ENCODE assay signal across 2 cellular contexts in genomic region chr2:237509905-237510304, GRCh38.
TF ChIP-seq lines count a peak whose summit lies in the region.

No MANE protein-coding gene starts in this region.

TF ChIP-seq in liver, 16 proteins besides CTCF, POLR2A, EP300 and RAD21:
- TF ChIP-seq MAX (IDR thresholded peaks at IDR 0.05): no peak
- TF ChIP-seq EGR1 (IDR thresholded peaks at IDR 0.05; ENCODE audit: low read depth in 2 of 2): no peak
- TF ChIP-seq, protein P1, sequence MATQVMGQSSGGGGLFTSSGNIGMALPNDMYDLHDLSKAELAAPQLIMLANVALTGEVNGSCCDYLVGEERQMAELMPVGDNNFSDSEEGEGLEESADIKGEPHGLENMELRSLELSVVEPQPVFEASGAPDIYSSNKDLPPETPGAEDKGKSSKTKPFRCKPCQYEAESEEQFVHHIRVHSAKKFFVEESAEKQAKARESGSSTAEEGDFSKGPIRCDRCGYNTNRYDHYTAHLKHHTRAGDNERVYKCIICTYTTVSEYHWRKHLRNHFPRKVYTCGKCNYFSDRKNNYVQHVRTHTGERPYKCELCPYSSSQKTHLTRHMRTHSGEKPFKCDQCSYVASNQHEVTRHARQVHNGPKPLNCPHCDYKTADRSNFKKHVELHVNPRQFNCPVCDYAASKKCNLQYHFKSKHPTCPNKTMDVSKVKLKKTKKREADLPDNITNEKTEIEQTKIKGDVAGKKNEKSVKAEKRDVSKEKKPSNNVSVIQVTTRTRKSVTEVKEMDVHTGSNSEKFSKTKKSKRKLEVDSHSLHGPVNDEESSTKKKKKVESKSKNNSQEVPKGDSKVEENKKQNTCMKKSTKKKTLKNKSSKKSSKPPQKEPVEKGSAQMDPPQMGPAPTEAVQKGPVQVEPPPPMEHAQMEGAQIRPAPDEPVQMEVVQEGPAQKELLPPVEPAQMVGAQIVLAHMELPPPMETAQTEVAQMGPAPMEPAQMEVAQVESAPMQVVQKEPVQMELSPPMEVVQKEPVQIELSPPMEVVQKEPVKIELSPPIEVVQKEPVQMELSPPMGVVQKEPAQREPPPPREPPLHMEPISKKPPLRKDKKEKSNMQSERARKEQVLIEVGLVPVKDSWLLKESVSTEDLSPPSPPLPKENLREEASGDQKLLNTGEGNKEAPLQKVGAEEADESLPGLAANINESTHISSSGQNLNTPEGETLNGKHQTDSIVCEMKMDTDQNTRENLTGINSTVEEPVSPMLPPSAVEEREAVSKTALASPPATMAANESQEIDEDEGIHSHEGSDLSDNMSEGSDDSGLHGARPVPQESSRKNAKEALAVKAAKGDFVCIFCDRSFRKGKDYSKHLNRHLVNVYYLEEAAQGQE (IDR thresholded peaks at IDR 0.05): no peak
- TF ChIP-seq HNF4G (IDR thresholded peaks at IDR 0.05): no peak
- no peak for TF ChIP-seq NR2F2 (IDR thresholded peaks at IDR 0.05)
- TF ChIP-seq SP1 (IDR thresholded peaks at IDR 0.05): no peak
- TF ChIP-seq JUND (IDR thresholded peaks at IDR 0.05): no peak
- TF ChIP-seq FOXA2 (IDR thresholded peaks at IDR 0.05): no peak
- TF ChIP-seq, protein P2, sequence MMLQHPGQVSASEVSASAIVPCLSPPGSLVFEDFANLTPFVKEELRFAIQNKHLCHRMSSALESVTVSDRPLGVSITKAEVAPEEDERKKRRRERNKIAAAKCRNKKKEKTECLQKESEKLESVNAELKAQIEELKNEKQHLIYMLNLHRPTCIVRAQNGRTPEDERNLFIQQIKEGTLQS (IDR thresholded peaks at IDR 0.05): no peak
- no peak for TF ChIP-seq HNF4A (conservative IDR thresholded peaks at IDR 0.05)
- no peak for TF ChIP-seq RXRA (IDR thresholded peaks at IDR 0.05)
- no peak for TF ChIP-seq GABPA (IDR thresholded peaks at IDR 0.05 in 1 of 2, conservative IDR thresholded peaks at IDR 0.05 in 1 of 2)
TF ChIP-seq in liver: peak in this region for 0.

TF ChIP-seq in HepG2, 621 proteins besides CTCF, POLR2A, EP300 and RAD21:
- TF ChIP-seq MAX (IDR thresholded peaks at IDR 0.05) (no peak), MTF2 (CRISPR knock-in tag; IDR thresholded peaks at IDR 0.05; ENCODE audit: borderline replicate concordance) (no peak), SKI (IDR thresholded peaks at IDR 0.05; ENCODE audit: partially characterized antibody) (no peak), ZNF260 (CRISPR knock-in tag; IDR thresholded peaks at IDR 0.05; ENCODE audit: borderline replicate concordance, low read depth) (no peak), AGO2 (optimal IDR thresholded peaks at IDR 0.05; ENCODE audit: low read depth, low read length) (no peak), MTF1 (CRISPR knock-in tag; IDR thresholded peaks at IDR 0.05) (no peak), ZNF550 (CRISPR knock-in tag; IDR thresholded peaks at IDR 0.05; ENCODE audit: borderline replicate concordance) (no peak), NR2F2 (IDR thresholded peaks at IDR 0.05; ENCODE audit: borderline replicate concordance, low read depth) (no peak), ZNF354B (CRISPR knock-in tag; IDR thresholded peaks at IDR 0.05) (no peak)
- TF ChIP-seq, protein P3, sequence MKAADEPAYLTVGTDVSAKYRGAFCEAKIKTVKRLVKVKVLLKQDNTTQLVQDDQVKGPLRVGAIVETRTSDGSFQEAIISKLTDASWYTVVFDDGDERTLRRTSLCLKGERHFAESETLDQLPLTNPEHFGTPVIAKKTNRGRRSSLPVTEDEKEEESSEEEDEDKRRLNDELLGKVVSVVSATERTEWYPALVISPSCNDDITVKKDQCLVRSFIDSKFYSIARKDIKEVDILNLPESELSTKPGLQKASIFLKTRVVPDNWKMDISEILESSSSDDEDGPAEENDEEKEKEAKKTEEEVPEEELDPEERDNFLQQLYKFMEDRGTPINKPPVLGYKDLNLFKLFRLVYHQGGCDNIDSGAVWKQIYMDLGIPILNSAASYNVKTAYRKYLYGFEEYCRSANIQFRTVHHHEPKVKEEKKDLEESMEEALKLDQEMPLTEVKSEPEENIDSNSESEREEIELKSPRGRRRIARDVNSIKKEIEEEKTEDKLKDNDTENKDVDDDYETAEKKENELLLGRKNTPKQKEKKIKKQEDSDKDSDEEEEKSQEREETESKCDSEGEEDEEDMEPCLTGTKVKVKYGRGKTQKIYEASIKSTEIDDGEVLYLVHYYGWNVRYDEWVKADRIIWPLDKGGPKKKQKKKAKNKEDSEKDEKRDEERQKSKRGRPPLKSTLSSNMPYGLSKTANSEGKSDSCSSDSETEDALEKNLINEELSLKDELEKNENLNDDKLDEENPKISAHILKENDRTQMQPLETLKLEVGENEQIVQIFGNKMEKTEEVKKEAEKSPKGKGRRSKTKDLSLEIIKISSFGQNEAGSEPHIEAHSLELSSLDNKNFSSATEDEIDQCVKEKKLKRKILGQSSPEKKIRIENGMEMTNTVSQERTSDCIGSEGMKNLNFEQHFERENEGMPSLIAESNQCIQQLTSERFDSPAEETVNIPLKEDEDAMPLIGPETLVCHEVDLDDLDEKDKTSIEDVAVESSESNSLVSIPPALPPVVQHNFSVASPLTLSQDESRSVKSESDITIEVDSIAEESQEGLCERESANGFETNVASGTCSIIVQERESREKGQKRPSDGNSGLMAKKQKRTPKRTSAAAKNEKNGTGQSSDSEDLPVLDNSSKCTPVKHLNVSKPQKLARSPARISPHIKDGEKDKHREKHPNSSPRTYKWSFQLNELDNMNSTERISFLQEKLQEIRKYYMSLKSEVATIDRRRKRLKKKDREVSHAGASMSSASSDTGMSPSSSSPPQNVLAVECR (CRISPR knock-in tag; IDR thresholded peaks at IDR 0.05; ENCODE audit: borderline replicate concordance): no peak
TF ChIP-seq in HepG2: peak in this region for 0.
